1 cellular context compared by ENCODE assay signal in genomic region chr7:101488826-101489572, GRCh38.
TF ChIP-seq lines count a peak whose summit lies in the region.

No MANE protein-coding gene starts in this region.

TF ChIP-seq in Ishikawa, 13 proteins besides CTCF, POLR2A, EP300 and RAD21 (continued from another document):
- TF ChIP-seq NFIC (IDR thresholded peaks at IDR 0.05) (peak; percentile 87), ZBTB7A (IDR thresholded peaks at IDR 0.05; ENCODE audit: low read depth) (no peak), CEBPB (IDR thresholded peaks at IDR 0.05) (peak; percentile 58; the same call in 1 of the 2 replicates)
